25 cellular contexts compared by ENCODE assay signal in the genomic region with DNA sequence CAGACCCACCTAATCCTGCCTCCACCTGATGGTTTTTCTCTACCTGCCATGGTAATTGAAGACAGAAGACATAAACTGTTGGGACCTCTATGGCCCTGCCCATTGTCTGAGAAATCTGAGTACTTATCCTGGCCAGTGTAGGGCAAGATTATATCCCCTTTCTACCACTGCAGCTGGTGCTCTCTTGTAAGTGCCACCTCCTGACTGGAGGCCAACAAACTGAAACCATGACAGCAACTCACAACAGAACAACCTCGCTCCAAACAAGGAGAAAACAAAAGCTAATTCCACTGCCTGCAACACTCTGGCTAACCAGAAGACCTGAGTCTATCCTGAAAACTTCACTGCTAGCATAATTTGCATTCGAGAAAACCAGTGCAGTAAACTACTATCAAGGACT.
DNase-seq lines count a peak whose midpoint lies in the region; ATAC-seq, FAIRE-seq and TF ChIP-seq lines count a peak whose summit lies in the region.
"Had no signal": no experiment of that assay in that cellular context is flagged by ENCODE, and none has a peak within 500 bp of the region (broad histone marks: within the 10 kb centered on the region; RNA-seq: fewer than 3 reads in every experiment).

No MANE protein-coding gene starts in this region.

- POLR2A ChIA-PET in GM12878 (lab: Charles Lee): no interaction called here

- H3K4me1 ChIP-seq in GM12878 (ENCODE audit: control insufficient read depth, insufficient read depth, low read length): no peaks in the 10 kb centered on the region
- H3K4me1 ChIP-seq: Caco-2, HAP-1 had no signal

- 26% methylated on average over 2 of the region's 2 CpGs for WGBS in GM12878 (ENCODE audit: insufficient coverage, insufficient replicate concordance, low lambda C conversion rate, missing lambda C conversion rate)

- intact Hi-C loops in GM12878 (cut with micrococcal nuclease; ENCODE audit: unreplicated experiment): no loop called here

- no peak overlapping the region for H3K4me2 ChIP-seq in GM12878 (ENCODE audit: control insufficient read depth, insufficient read depth)

- no peaks in the 10 kb centered on the region for H3K79me2 ChIP-seq in GM12878 (ENCODE audit: control insufficient read depth, insufficient read depth, low read length)

- H3K36me3 ChIP-seq in GM12878 (ENCODE audit: control insufficient read depth in 2 of 2, insufficient read depth in 2 of 2, low read length in 1 of 2): no peaks in the 10 kb centered on the region
- H3K36me3 ChIP-seq: HAP-1 had no signal

- H3K4me3 ChIP-seq in GM12878: no peak overlapping the region
- H3K4me3 ChIP-seq: HAP-1 had no signal

- SMC1A ChIA-PET in GM12878 (lab: Charles Lee; ENCODE audit: uncharacterized antibody, unreplicated experiment): interaction anchor here (1.0 to 1.5 kb wide), 2 partner anchors 13 to 14 kb away, joined by 3 to 5 read pairs; no protein-coding TSS in a partner anchor

- no peak for TF ChIP-seq CTCF in GM12878 (IDR thresholded peaks at IDR 0.05 in 2 of 3, conservative IDR thresholded peaks at IDR 0.05 in 1 of 3; ENCODE audit: control insufficient read depth in 2 of 3, extremely low read depth in 1 of 3, insufficient read depth in 1 of 3, low read depth in 3 of 3, low read length in 3 of 3)

- H3K27me3 ChIP-seq in GM12878 (replicated peaks in 1 of 2; ENCODE audit: control insufficient read depth in 2 of 2, insufficient read depth in 2 of 2, low read length in 1 of 2): no peaks in the 10 kb centered on the region

- in situ Hi-C loops in GM12878 (cut with MboI): no loop called here

- peak; percentile 29 for DNase-seq in HT1080 (ENCODE audit: low read depth)
- peak; percentile 29 for DNase-seq in M059J (ENCODE audit: low read depth)
- no peak for DNase-seq in GM12878 (ENCODE audit: low read depth, low spot score)
- DNase-seq in renal cortical epithelial cell (ENCODE audit: low read depth): peak; percentile 15
- DNase-seq in stimulated activated CD8-positive, alpha-beta memory T cell treated with anti-CD3 and anti-CD28 coated beads, Interleukin-4, amount 100 ng/mL, for 48 hours: no peak
- no peak for DNase-seq in superior temporal gyrus (ENCODE audit: extremely low spot score)
- DNase-seq: C1 segment of cervical spinal cord; Caco-2; CD4-positive, alpha-beta memory T cell; DMS 273 treated with DMSO at 0.1 percent for 48 hours; DND-41; GOT3; HFFc6; KBM-7; NCI-H1092; NCI-H1417 treated with DMSO at 0.1 percent for 48 hours; NCI-H1694 treated with DMSO at 0.1 percent for 48 hours; NCI-H2081; NCI-H226; NCI-H524; NCI-H748 treated with DMSO at 0.1 percent for 48 hours; SHP77 treated with DMSO at 0.1 percent for 48 hours had no signal

- TF ChIP-seq RAD21 in GM12878 (IDR thresholded peaks at IDR 0.05; ENCODE audit: insufficient read depth, low read depth, low read length): no peak

- no peak for TF ChIP-seq POLR2A in GM12878 (IDR thresholded peaks at IDR 0.05; ENCODE audit: low read depth, low read length)

- no peak overlapping the region for H2AFZ ChIP-seq in GM12878 (ENCODE audit: control insufficient read depth, low read depth, low read length)

- RAD21 ChIA-PET in GM12878 (lab: Charles Lee; ENCODE audit: unreplicated experiment): interaction anchor here (0.6 kb wide), 1 partner anchor 450 kb away, joined by 3 read pairs; no protein-coding TSS in a partner anchor

- no peak for TF ChIP-seq EP300 in GM12878 (IDR thresholded peaks at IDR 0.05; ENCODE audit: borderline replicate concordance in 1 of 2, control insufficient read depth in 1 of 2, low read depth in 2 of 2, low read length in 2 of 2)

- BruUV-seq in GM12878 (replicated peaks; lab: Mats Ljungman, UMichigan): no TSS peak

- H4K20me1 ChIP-seq in GM12878 (ENCODE audit: control insufficient read depth, insufficient read depth): no peaks in the 10 kb centered on the region

- peak; percentile 35 for ATAC-seq in GM12878
- ATAC-seq in GM18511 (IDR thresholded peaks at IDR 0.05; ENCODE audit: unreplicated experiment): no peak

- CTCF ChIA-PET in GM12878 (lab: Yijun Ruan, JAX): interaction anchor here (0.7 to 1.7 kb wide), 4 partner anchors 8 to 251 kb away, joined by 3 to 6 read pairs (median 4); no protein-coding TSS in a partner anchor

- no peaks in the 10 kb centered on the region for H3K9me3 ChIP-seq in GM12878 (replicated peaks; ENCODE audit: control insufficient read depth, insufficient read depth, low read length)
- H3K9me3 ChIP-seq: HAP-1 had no signal

- no peak overlapping the region for H3K27ac ChIP-seq in GM12878 (ENCODE audit: control insufficient read depth, insufficient read depth)

- FAIRE-seq in GM12878 (lab: Jason Lieb, UNC): no peak
- FAIRE-seq: GM18507 had no signal

- no peak overlapping the region for H3K9ac ChIP-seq in GM12878 (ENCODE audit: control insufficient read depth, insufficient read depth, low read length)

TF ChIP-seq in GM12878, 131 proteins besides CTCF, POLR2A, EP300 and RAD21:
- TF ChIP-seq, protein P1, sequence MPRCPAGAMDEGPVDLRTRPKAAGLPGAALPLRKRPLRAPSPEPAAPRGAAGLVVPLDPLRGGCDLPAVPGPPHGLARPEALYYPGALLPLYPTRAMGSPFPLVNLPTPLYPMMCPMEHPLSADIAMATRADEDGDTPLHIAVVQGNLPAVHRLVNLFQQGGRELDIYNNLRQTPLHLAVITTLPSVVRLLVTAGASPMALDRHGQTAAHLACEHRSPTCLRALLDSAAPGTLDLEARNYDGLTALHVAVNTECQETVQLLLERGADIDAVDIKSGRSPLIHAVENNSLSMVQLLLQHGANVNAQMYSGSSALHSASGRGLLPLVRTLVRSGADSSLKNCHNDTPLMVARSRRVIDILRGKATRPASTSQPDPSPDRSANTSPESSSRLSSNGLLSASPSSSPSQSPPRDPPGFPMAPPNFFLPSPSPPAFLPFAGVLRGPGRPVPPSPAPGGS (IDR thresholded peaks at IDR 0.05; ENCODE audit: borderline replicate concordance, insufficient read depth, low read depth, low read length, poor library complexity, severe bottlenecking): no peak
- no peak for TF ChIP-seq SUPT20H (IDR thresholded peaks at IDR 0.05; ENCODE audit: borderline replicate concordance, control insufficient read depth, low read depth, low read length)
- TF ChIP-seq, protein P2, sequence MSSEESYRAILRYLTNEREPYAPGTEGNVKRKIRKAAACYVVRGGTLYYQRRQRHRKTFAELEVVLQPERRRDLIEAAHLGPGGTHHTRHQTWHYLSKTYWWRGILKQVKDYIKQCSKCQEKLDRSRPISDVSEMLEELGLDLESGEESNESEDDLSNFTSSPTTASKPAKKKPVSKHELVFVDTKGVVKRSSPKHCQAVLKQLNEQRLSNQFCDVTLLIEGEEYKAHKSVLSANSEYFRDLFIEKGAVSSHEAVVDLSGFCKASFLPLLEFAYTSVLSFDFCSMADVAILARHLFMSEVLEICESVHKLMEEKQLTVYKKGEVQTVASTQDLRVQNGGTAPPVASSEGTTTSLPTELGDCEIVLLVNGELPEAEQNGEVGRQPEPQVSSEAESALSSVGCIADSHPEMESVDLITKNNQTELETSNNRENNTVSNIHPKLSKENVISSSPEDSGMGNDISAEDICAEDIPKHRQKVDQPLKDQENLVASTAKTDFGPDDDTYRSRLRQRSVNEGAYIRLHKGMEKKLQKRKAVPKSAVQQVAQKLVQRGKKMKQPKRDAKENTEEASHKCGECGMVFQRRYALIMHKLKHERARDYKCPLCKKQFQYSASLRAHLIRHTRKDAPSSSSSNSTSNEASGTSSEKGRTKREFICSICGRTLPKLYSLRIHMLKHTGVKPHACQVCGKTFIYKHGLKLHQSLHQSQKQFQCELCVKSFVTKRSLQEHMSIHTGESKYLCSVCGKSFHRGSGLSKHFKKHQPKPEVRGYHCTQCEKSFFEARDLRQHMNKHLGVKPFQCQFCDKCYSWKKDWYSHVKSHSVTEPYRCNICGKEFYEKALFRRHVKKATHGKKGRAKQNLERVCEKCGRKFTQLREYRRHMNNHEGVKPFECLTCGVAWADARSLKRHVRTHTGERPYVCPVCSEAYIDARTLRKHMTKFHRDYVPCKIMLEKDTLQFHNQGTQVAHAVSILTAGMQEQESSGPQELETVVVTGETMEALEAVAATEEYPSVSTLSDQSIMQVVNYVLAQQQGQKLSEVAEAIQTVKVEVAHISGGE (CRISPR knock-in tag; IDR thresholded peaks at IDR 0.05): no peak
- TF ChIP-seq PAX5 (IDR thresholded peaks at IDR 0.05; ENCODE audit: borderline replicate concordance, low read depth, low read length): no peak
TF ChIP-seq in GM12878: peak in this region for 0.

Comparison
In these comparisons a context has a peak if more than half of its experiments do, and no peak if none do; other contexts are left out.
1. DNase-seq: peak in HT1080 (single experiment), M059J (single experiment) and renal cortical epithelial cell (single experiment); none in GM12878 (single experiment), stimulated activated CD8-positive, alpha-beta memory T cell treated with anti-CD3 and anti-CD28 coated beads, Interleukin-4, amount 100 ng/mL, for 48 hours (single experiment) and superior temporal gyrus (single experiment).